Comparison of ENCODE assay signal across 1 cellular context in the genomic region with DNA sequence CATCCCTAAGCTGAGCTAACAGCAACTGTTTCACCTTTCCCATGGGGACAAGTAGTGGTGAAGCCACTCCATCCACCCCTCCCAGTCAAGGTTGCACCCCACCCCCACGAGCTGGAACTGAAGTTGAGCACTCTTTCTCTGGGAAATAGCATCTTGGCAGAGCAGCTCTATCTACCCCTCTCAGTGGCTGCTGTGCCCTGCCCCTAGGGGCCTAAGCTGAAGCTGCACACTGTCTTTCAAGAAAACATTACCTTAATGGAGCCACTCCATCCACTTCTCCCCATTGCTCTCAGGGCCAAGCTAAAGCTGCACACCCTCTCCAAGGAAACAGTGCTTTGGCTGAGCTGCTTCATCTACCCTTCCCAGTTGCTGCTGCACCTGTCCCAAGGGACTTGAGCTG.
TF ChIP-seq lines count a peak whose summit lies in the region.

No MANE protein-coding gene starts in this region.

TF ChIP-seq in GM23338, 12 proteins besides CTCF, POLR2A, EP300 and RAD21 (continued from another document):
- TF ChIP-seq, protein P1, sequence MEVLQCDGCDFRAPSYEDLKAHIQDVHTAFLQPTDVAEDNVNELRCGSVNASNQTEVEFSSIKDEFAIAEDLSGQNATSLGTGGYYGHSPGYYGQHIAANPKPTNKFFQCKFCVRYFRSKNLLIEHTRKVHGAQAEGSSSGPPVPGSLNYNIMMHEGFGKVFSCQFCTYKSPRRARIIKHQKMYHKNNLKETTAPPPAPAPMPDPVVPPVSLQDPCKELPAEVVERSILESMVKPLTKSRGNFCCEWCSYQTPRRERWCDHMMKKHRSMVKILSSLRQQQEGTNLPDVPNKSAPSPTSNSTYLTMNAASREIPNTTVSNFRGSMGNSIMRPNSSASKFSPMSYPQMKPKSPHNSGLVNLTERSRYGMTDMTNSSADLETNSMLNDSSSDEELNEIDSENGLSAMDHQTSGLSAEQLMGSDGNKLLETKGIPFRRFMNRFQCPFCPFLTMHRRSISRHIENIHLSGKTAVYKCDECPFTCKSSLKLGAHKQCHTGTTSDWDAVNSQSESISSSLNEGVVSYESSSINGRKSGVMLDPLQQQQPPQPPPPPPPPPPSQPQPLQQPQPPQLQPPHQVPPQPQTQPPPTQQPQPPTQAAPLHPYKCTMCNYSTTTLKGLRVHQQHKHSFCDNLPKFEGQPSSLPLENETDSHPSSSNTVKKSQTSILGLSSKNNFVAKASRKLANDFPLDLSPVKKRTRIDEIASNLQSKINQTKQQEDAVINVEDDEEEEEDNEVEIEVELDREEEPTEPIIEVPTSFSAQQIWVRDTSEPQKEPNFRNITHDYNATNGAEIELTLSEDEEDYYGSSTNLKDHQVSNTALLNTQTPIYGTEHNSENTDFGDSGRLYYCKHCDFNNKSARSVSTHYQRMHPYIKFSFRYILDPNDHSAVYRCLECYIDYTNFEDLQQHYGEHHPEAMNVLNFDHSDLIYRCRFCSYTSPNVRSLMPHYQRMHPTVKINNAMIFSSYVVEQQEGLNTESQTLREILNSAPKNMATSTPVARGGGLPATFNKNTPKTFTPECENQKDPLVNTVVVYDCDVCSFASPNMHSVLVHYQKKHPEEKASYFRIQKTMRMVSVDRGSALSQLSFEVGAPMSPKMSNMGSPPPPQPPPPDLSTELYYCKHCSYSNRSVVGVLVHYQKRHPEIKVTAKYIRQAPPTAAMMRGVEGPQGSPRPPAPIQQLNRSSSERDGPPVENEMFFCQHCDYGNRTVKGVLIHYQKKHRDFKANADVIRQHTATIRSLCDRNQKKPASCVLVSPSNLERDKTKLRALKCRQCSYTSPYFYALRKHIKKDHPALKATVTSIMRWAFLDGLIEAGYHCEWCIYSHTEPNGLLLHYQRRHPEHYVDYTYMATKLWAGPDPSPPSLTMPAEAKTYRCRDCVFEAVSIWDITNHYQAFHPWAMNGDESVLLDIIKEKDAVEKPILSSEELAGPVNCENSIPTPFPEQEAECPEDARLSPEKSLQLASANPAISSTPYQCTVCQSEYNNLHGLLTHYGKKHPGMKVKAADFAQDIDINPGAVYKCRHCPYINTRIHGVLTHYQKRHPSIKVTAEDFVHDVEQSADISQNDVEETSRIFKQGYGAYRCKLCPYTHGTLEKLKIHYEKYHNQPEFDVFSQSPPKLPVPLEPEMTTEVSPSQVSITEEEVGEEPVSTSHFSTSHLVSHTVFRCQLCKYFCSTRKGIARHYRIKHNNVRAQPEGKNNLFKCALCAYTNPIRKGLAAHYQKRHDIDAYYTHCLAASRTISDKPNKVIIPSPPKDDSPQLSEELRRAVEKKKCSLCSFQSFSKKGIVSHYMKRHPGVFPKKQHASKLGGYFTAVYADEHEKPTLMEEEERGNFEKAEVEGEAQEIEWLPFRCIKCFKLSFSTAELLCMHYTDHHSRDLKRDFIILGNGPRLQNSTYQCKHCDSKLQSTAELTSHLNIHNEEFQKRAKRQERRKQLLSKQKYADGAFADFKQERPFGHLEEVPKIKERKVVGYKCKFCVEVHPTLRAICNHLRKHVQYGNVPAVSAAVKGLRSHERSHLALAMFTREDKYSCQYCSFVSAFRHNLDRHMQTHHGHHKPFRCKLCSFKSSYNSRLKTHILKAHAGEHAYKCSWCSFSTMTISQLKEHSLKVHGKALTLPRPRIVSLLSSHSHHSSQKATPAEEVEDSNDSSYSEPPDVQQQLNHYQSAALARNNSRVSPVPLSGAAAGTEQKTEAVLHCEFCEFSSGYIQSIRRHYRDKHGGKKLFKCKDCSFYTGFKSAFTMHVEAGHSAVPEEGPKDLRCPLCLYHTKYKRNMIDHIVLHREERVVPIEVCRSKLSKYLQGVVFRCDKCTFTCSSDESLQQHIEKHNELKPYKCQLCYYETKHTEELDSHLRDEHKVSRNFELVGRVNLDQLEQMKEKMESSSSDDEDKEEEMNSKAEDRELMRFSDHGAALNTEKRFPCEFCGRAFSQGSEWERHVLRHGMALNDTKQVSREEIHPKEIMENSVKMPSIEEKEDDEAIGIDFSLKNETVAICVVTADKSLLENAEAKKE (CRISPR knock-in tag; IDR thresholded peaks at IDR 0.05): no peak
- TF ChIP-seq, protein P2, sequence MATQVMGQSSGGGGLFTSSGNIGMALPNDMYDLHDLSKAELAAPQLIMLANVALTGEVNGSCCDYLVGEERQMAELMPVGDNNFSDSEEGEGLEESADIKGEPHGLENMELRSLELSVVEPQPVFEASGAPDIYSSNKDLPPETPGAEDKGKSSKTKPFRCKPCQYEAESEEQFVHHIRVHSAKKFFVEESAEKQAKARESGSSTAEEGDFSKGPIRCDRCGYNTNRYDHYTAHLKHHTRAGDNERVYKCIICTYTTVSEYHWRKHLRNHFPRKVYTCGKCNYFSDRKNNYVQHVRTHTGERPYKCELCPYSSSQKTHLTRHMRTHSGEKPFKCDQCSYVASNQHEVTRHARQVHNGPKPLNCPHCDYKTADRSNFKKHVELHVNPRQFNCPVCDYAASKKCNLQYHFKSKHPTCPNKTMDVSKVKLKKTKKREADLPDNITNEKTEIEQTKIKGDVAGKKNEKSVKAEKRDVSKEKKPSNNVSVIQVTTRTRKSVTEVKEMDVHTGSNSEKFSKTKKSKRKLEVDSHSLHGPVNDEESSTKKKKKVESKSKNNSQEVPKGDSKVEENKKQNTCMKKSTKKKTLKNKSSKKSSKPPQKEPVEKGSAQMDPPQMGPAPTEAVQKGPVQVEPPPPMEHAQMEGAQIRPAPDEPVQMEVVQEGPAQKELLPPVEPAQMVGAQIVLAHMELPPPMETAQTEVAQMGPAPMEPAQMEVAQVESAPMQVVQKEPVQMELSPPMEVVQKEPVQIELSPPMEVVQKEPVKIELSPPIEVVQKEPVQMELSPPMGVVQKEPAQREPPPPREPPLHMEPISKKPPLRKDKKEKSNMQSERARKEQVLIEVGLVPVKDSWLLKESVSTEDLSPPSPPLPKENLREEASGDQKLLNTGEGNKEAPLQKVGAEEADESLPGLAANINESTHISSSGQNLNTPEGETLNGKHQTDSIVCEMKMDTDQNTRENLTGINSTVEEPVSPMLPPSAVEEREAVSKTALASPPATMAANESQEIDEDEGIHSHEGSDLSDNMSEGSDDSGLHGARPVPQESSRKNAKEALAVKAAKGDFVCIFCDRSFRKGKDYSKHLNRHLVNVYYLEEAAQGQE (IDR thresholded peaks at IDR 0.05; ENCODE audit: unreplicated experiment): no peak
